3 cellular contexts compared by ENCODE assay signal in the genomic region with DNA sequence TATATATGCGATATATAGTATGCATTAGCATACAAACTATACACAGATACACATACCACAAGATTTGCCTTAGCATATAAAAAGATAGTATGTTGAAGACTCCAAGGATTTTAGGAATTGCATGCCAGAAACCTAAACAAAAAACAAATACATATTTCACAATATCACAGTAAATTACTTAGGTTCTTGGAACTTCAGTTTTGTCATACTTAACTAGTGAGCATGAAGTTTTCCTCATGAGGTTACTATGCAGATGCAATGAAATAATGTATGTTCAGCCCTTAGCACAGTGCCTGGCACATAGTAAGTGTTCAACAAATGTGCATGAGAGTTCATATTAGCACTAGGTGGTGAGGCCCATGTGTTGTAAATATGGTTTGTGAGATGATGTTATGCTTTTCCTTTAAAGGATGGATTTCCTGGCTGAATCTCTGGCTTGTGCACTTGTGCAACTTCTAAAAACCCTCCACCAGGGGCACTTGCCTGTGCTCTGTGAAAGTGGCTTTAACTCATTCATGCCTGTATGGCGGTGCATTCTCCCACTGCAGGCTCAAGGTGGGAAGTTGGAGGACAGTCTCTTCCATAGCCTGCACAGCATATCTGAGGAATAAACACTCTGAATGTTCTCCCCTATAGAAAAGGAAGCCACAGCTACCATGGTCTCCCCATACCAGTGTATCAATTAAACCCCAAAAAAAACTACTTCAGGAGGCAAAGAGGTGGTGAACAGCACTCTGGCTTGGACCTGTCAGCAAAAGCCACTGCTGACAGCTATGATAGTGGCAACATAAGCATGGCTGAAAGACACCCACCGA.
TF ChIP-seq lines count a peak whose summit lies in the region.

No MANE protein-coding gene starts in this region.

TF ChIP-seq in A549, 52 proteins besides CTCF, POLR2A, EP300 and RAD21:
- TF ChIP-seq TP53 (CRISPR knock-in tag; IDR thresholded peaks at IDR 0.05): no peak
- TF ChIP-seq, protein P1, sequence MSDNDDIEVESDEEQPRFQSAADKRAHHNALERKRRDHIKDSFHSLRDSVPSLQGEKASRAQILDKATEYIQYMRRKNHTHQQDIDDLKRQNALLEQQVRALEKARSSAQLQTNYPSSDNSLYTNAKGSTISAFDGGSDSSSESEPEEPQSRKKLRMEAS (IDR thresholded peaks at IDR 0.05): no peak
- TF ChIP-seq, protein P2, sequence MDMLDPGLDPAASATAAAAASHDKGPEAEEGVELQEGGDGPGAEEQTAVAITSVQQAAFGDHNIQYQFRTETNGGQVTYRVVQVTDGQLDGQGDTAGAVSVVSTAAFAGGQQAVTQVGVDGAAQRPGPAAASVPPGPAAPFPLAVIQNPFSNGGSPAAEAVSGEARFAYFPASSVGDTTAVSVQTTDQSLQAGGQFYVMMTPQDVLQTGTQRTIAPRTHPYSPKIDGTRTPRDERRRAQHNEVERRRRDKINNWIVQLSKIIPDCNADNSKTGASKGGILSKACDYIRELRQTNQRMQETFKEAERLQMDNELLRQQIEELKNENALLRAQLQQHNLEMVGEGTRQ (IDR thresholded peaks at IDR 0.05): no peak
- no peak for TF ChIP-seq ZFP36 (IDR thresholded peaks at IDR 0.05; ENCODE audit: borderline replicate concordance, partially characterized antibody)
- TF ChIP-seq, protein P3, sequence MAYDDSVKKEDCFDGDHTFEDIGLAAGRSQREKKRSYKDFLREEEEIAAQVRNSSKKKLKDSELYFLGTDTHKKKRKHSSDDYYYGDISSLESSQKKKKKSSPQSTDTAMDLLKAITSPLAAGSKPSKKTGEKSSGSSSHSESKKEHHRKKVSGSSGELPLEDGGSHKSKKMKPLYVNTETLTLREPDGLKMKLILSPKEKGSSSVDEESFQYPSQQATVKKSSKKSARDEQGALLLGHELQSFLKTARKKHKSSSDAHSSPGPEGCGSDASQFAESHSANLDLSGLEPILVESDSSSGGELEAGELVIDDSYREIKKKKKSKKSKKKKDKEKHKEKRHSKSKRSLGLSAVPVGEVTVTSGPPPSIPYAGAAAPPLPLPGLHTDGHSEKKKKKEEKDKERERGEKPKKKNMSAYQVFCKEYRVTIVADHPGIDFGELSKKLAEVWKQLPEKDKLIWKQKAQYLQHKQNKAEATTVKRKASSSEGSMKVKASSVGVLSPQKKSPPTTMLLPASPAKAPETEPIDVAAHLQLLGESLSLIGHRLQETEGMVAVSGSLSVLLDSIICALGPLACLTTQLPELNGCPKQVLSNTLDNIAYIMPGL (CRISPR knock-in tag; IDR thresholded peaks at IDR 0.05; ENCODE audit: borderline replicate concordance): no peak
- TF ChIP-seq, protein P4, sequence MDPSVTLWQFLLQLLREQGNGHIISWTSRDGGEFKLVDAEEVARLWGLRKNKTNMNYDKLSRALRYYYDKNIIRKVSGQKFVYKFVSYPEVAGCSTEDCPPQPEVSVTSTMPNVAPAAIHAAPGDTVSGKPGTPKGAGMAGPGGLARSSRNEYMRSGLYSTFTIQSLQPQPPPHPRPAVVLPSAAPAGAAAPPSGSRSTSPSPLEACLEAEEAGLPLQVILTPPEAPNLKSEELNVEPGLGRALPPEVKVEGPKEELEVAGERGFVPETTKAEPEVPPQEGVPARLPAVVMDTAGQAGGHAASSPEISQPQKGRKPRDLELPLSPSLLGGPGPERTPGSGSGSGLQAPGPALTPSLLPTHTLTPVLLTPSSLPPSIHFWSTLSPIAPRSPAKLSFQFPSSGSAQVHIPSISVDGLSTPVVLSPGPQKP (IDR thresholded peaks at IDR 0.05; ENCODE audit: low read depth, low read length): no peak
- no peak for TF ChIP-seq FOXS1 (CRISPR knock-in tag; IDR thresholded peaks at IDR 0.05)
TF ChIP-seq in A549: peak in this region for 0.

TF ChIP-seq in HEK293T, 16 proteins besides CTCF, POLR2A, EP300 and RAD21:
- no peak for TF ChIP-seq SUZ12 (IDR thresholded peaks at IDR 0.05)
- TF ChIP-seq ZNF384 (IDR thresholded peaks at IDR 0.05): no peak
- no peak for TF ChIP-seq SP1 (IDR thresholded peaks at IDR 0.05)
- no peak for TF ChIP-seq BHLHE40 (IDR thresholded peaks at IDR 0.05; ENCODE audit: borderline replicate concordance)
- TF ChIP-seq ELF4 (IDR thresholded peaks at IDR 0.05): no peak
- TF ChIP-seq, protein P5, sequence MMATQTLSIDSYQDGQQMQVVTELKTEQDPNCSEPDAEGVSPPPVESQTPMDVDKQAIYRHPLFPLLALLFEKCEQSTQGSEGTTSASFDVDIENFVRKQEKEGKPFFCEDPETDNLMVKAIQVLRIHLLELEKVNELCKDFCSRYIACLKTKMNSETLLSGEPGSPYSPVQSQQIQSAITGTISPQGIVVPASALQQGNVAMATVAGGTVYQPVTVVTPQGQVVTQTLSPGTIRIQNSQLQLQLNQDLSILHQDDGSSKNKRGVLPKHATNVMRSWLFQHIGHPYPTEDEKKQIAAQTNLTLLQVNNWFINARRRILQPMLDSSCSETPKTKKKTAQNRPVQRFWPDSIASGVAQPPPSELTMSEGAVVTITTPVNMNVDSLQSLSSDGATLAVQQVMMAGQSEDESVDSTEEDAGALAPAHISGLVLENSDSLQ (IDR thresholded peaks at IDR 0.05): no peak
- TF ChIP-seq NFRKB (IDR thresholded peaks at IDR 0.05): no peak
- no peak for TF ChIP-seq LEF1 (IDR thresholded peaks at IDR 0.05; ENCODE audit: borderline replicate concordance)
- no peak for TF ChIP-seq ARNT (IDR thresholded peaks at IDR 0.05)
- no peak for TF ChIP-seq FOXM1 (IDR thresholded peaks at IDR 0.05; ENCODE audit: borderline replicate concordance)
- no peak for TF ChIP-seq FOXK2 (IDR thresholded peaks at IDR 0.05)
- no peak for TF ChIP-seq L3MBTL2 (conservative IDR thresholded peaks at IDR 0.05)
- no peak for TF ChIP-seq FOXA1 (IDR thresholded peaks at IDR 0.05)
- TF ChIP-seq CTBP1 (IDR thresholded peaks at IDR 0.05; ENCODE audit: borderline replicate concordance): no peak
- TF ChIP-seq TARDBP (IDR thresholded peaks at IDR 0.05): no peak
- no peak for TF ChIP-seq HDGF (IDR thresholded peaks at IDR 0.05; ENCODE audit: borderline replicate concordance)

TF ChIP-seq in WTC11, 78 proteins besides CTCF, POLR2A, EP300 and RAD21:
- TF ChIP-seq NFATC4 (CRISPR knock-in tag; IDR thresholded peaks at IDR 0.05): no peak
- TF ChIP-seq, protein P2 (CRISPR knock-in tag; IDR thresholded peaks at IDR 0.05): no peak
